8 cellular contexts compared by ENCODE assay signal in genomic region chr5:139658928-139659667, GRCh38. TPM values are rescaled to one million over a fixed set of nuclear protein-coding genes. Genes with fewer than 3 reads are reported as not detected.
DNase-seq lines count a peak whose midpoint lies in the region; ATAC-seq and TF ChIP-seq lines count a peak whose summit lies in the region.

No MANE protein-coding gene starts in this region.

- H3K9me3 ChIP-seq in OCI-LY7 (ENCODE audit: low read length) (no peaks in the 10 kb centered on the region), esophagus (ENCODE audit: control insufficient read depth in 2 of 2, insufficient read depth in 1 of 2, low read depth in 1 of 2, low read length in 1 of 2) (no peaks in the 10 kb centered on the region), neural progenitor cell (ENCODE audit: low read depth) (no peaks in the 10 kb centered on the region)
- H3K9me3 ChIP-seq in CD4-positive, alpha-beta memory T cell (ENCODE audit: control insufficient read depth in 1 of 2, low read length in 2 of 2), result no peaks in the 10 kb centered on the region

- H3K4me1 Mint-ChIP-seq in neural progenitor cell, result peaks cover 68% of the 10 kb centered on the region
- H3K4me1 Mint-ChIP-seq in activated T-cell treated with anti-CD3 and anti-CD28 coated beads, Interleukin-2, amount 50 U/mL, for 4 hours (ENCODE audit: low read depth), result peaks cover 25% of the 10 kb centered on the region
- H3K4me1 Mint-ChIP-seq in CD4-positive, alpha-beta memory T cell, result peaks cover 0 to 5% (median under 1%) of the 10 kb centered on the region in 4 donors

- CTCF ChIA-PET in OCI-LY7 (lab: Charles Lee; ENCODE audit: unreplicated experiment), result interaction anchor here (0.6 kb wide), 1 partner anchor 11 kb away, joined by 3 read pairs; no protein-coding TSS in a partner anchor
- CTCF ChIA-PET in CD4-positive, alpha-beta memory T cell (lab: Charles Lee; ENCODE audit: partially characterized antibody), result interaction anchor here (1.3 kb wide), 1 partner anchor 23 kb away, joined by 3 read pairs; no protein-coding TSS in a partner anchor

- POLR2A ChIA-PET in OCI-LY7 (lab: Charles Lee), result no interaction called here
- POLR2A ChIA-PET in CD4-positive, alpha-beta memory T cell (lab: Charles Lee; ENCODE audit: partially characterized antibody), result no interaction called here

- peak overlapping the region; percentile 36 for H3K27ac ChIP-seq in OCI-LY7 (ENCODE audit: low read depth, low read length, poor library complexity, severe bottlenecking)
- peak overlapping the region; percentile 95 to 96 for H3K27ac ChIP-seq in esophagus (ENCODE audit: low read depth in 2 of 2, low read length in 1 of 2)
- peak overlapping the region; percentile 10 for H3K27ac ChIP-seq in neural progenitor cell
- H3K27ac ChIP-seq in CD4-positive, alpha-beta memory T cell (ENCODE audit: low read depth, low read length), result no peak overlapping the region

- in situ Hi-C loops in G401 (cut with HindIII; ENCODE audit: low sequenced_read_pairs), result no loop called here

- H3K4me2 ChIP-seq in OCI-LY7 (ENCODE audit: low read length), result peak overlapping the region; percentile 77
- peak overlapping the region; percentile 45 for H3K4me2 ChIP-seq in neural progenitor cell

- no peaks in the 10 kb centered on the region for H3K36me3 Mint-ChIP-seq in neural progenitor cell
- H3K36me3 Mint-ChIP-seq in activated T-cell treated with anti-CD3 and anti-CD28 coated beads, Interleukin-2, amount 50 U/mL, for 4 hours (ENCODE audit: insufficient read depth), result no peaks in the 10 kb centered on the region
- H3K36me3 Mint-ChIP-seq in CD4-positive, alpha-beta memory T cell, result no peaks in the 10 kb centered on the region

- DNase-seq in G401 (ENCODE audit: low spot score) (peak; percentile 55), OCI-LY7 (ENCODE audit: low spot score) (no peak), neural progenitor cell (ENCODE audit: low spot score) (peak; percentile 55), amniotic stem cell (lab: John Stamatoyannopoulos, UW) (no peak)
- DNase-seq in activated T-cell treated with anti-CD3 and anti-CD28 coated beads, Interleukin-2, amount 50 U/mL, for 4 hours, result no peak
- DNase-seq in CD4-positive, alpha-beta memory T cell, result no peak

- peak overlapping the region; percentile 69 for H3K4me3 Mint-ChIP-seq in neural progenitor cell
- no peak overlapping the region for H3K4me3 Mint-ChIP-seq in activated T-cell treated with anti-CD3 and anti-CD28 coated beads, Interleukin-2, amount 50 U/mL, for 4 hours
- H3K4me3 Mint-ChIP-seq in CD4-positive, alpha-beta memory T cell, result no peak overlapping the region

- H2AFZ ChIP-seq in OCI-LY7 (ENCODE audit: low read length) (no peak overlapping the region), neural progenitor cell (replicated peaks) (no peak overlapping the region)

- H3K4me3 ChIP-seq in OCI-LY7 (ENCODE audit: low read depth, low read length, poor library complexity, severe bottlenecking) (peak overlapping the region; percentile 45), esophagus (ENCODE audit: low read depth in 1 of 2, low read length in 2 of 2) (peak overlapping the region; percentile 23 to 24), neural progenitor cell (no peak overlapping the region)
- H3K4me3 ChIP-seq in CD4-positive, alpha-beta memory T cell (ENCODE audit: low read length in 2 of 2), result no peak overlapping the region

- intact Hi-C loops in OCI-LY7 (cut with micrococcal nuclease; ENCODE audit: unreplicated experiment), result no loop called here
- intact Hi-C loops in CD4-positive, alpha-beta memory T cell (cut with micrococcal nuclease), result no loop called here

- H3F3A ChIP-seq in neural progenitor cell (ENCODE audit: low read depth), result peaks cover 29% of the 10 kb centered on the region

- no peak for TF ChIP-seq CTCF in OCI-LY7 (conservative IDR thresholded peaks at IDR 0.05; ENCODE audit: low read length)
- no peak for TF ChIP-seq CTCF in neural progenitor cell (IDR thresholded peaks at IDR 0.05)

- H3K9me2 ChIP-seq in OCI-LY7 (ENCODE audit: insufficient read depth, low read length), result no peaks in the 10 kb centered on the region

- no TSS peak for BruUV-seq in OCI-LY7 (replicated peaks; lab: Mats Ljungman, UMichigan)

- no peaks in the 10 kb centered on the region for H3K9me3 Mint-ChIP-seq in neural progenitor cell
- H3K9me3 Mint-ChIP-seq in activated T-cell treated with anti-CD3 and anti-CD28 coated beads, Interleukin-2, amount 50 U/mL, for 4 hours, result no peaks in the 10 kb centered on the region
- no peaks in the 10 kb centered on the region for H3K9me3 Mint-ChIP-seq in CD4-positive, alpha-beta memory T cell

- H3K36me3 ChIP-seq in OCI-LY7 (ENCODE audit: insufficient read depth, low read length) (peaks cover 7% of the 10 kb centered on the region; the same call in 1 of the 2 replicates), esophagus (ENCODE audit: control insufficient read depth in 2 of 2, insufficient read depth in 2 of 2, low read length in 1 of 2) (no peaks in the 10 kb centered on the region), neural progenitor cell (no peaks in the 10 kb centered on the region)
- H3K36me3 ChIP-seq in CD4-positive, alpha-beta memory T cell (ENCODE audit: insufficient read depth, low read length), result no peaks in the 10 kb centered on the region

- H3K27me3 Mint-ChIP-seq in neural progenitor cell (ENCODE audit: insufficient read depth, low read depth), result no peaks in the 10 kb centered on the region
- H3K27me3 Mint-ChIP-seq in activated T-cell treated with anti-CD3 and anti-CD28 coated beads, Interleukin-2, amount 50 U/mL, for 4 hours (ENCODE audit: low read depth), result peaks cover 7% of the 10 kb centered on the region
- H3K27me3 Mint-ChIP-seq in CD4-positive, alpha-beta memory T cell, result peaks cover 3 to 7% of the 10 kb centered on the region in 2 donors

- H3K4me1 ChIP-seq in OCI-LY7 (ENCODE audit: insufficient read depth, low read length, poor library complexity, severe bottlenecking) (peaks cover 97% of the 10 kb centered on the region), esophagus (ENCODE audit: control insufficient read depth in 2 of 2, insufficient read depth in 2 of 2, low read length in 1 of 2) (peaks cover 21 to 49% of the 10 kb centered on the region in 2 donors), neural progenitor cell (peaks cover 51% of the 10 kb centered on the region)
- no peaks in the 10 kb centered on the region for H3K4me1 ChIP-seq in CD4-positive, alpha-beta memory T cell (ENCODE audit: insufficient read depth, low read length)

- no peak for ATAC-seq in activated T-cell treated with anti-CD3 and anti-CD28 coated beads, Interleukin-2, amount 50 U/mL, for 4 hours
- ATAC-seq in GM19328 (IDR thresholded peaks at IDR 0.05; ENCODE audit: unreplicated experiment), result no peak

- WGBS in esophagus, 2 donors, result 36 to 47% methylated on average over 15 of the region's 15 CpGs

- H3K27me3 ChIP-seq in esophagus (ENCODE audit: control insufficient read depth in 1 of 2, insufficient read depth in 2 of 2, low read length in 2 of 2) (no peaks in the 10 kb centered on the region), neural progenitor cell (no peaks in the 10 kb centered on the region)
- no peaks in the 10 kb centered on the region for H3K27me3 ChIP-seq in CD4-positive, alpha-beta memory T cell (ENCODE audit: insufficient read depth, low read length)

- H3K27ac Mint-ChIP-seq in neural progenitor cell, result peak overlapping the region; percentile 89
- H3K27ac Mint-ChIP-seq in CD4-positive, alpha-beta memory T cell, result no peak overlapping the region

- H3K79me2 ChIP-seq in OCI-LY7 (ENCODE audit: insufficient read depth, low read depth, low read length), result peaks cover 95% of the 10 kb centered on the region
- H3K79me2 ChIP-seq in neural progenitor cell (ENCODE audit: low read depth), result peaks cover 98% of the 10 kb centered on the region

- H3K9ac ChIP-seq in neural progenitor cell, result no peak overlapping the region

- peaks cover 12% of the 10 kb centered on the region; the same call in 1 of the 2 replicates for H4K20me1 ChIP-seq in OCI-LY7 (ENCODE audit: insufficient read depth, low read length)
- H4K20me1 ChIP-seq in neural progenitor cell (ENCODE audit: low read depth), result peaks cover 41% of the 10 kb centered on the region

RNA-seq across cellular contexts. Expression of gene CXXC5, which starts 10.9 kb away (rescaled TPM):
- 280 and 322 TPM in 2 replicates for total RNA-seq in G401 (2014; rRNA removed; shearing (Covaris generic))
- 108 and 113 TPM in 2 replicates for total RNA-seq in OCI-LY7 (2014; rRNA removed; shearing (Covaris generic))
- total RNA-seq in OCI-LY7 (2022), result 26.7 and 30.4 TPM in 2 replicates
- 10 to 100 TPM; 21.9 to 27.8 TPM for polyA plus RNA-seq in esophagus
- 17.2 and 25.6 TPM in 2 replicates for total RNA-seq in neural progenitor cell (ENCODE audit: low replicate concordance)
- total RNA-seq in activated T-cell treated with anti-CD3 and anti-CD28 coated beads, Interleukin-2, amount 50 U/mL, for 4 hours, result 1 to 10 TPM; 1.2 to 3.3 (median 1.4) TPM
- 1 to 10 TPM; 1.6 to 3.6 TPM for total RNA-seq in CD4-positive, alpha-beta memory T cell
- 1 to 10 TPM; 2.7 to 5.5 TPM for polyA plus RNA-seq in CD4-positive, alpha-beta memory T cell

Comparison
In these comparisons a context has a peak if more than half of its experiments do, and no peak if none do; other contexts are left out.
1. DNase-seq: peak in G401 (single experiment) and neural progenitor cell (single experiment); none in OCI-LY7 (single experiment), activated T-cell treated with anti-CD3 and anti-CD28 coated beads, Interleukin-2, amount 50 U/mL, for 4 hours (single experiment), CD4-positive, alpha-beta memory T cell (0 of 5) and amniotic stem cell (single experiment).
2. H3K4me3 ChIP-seq: peak in OCI-LY7 (single experiment) and esophagus (2 of 2); none in neural progenitor cell (single experiment) and CD4-positive, alpha-beta memory T cell (0 of 2).